ENCODE assay signal across 22 cellular contexts in genomic region chr15:72936237-72936636, GRCh38.
"Had no signal": no experiment of that assay in that cellular context is flagged by ENCODE, and none has a peak within 500 bp of the region (broad histone marks: within the 10 kb centered on the region; RNA-seq: fewer than 3 reads in every experiment).

No MANE protein-coding gene starts in this region.

- H3K27ac Mint-ChIP-seq: IgD-negative memory B cell had no signal

- H3K9me3 Mint-ChIP-seq: IgD-negative memory B cell had no signal

- H3K9ac ChIP-seq: SK-N-SH had no signal

- H3K36me3 Mint-ChIP-seq: IgD-negative memory B cell had no signal

- H3K4me3 Mint-ChIP-seq: IgD-negative memory B cell had no signal

- H3K4me2 ChIP-seq: SK-N-SH had no signal

- H3K4me1 Mint-ChIP-seq: IgD-negative memory B cell had no signal

- ATAC-seq: HepG2, Panc1, PC-3 had no signal

- DNase-seq: KBM-7, MV-4-11, NCI-H1048, NCI-H1105, NCI-H1417, NCI-H1436 treated with DMSO at 0.1 percent for 48 hours, NCI-H1694, NCI-H1930, NCI-H2081, NCI-H2107, NCI-H2227 treated with DMSO at 0.1 percent for 48 hours, NCI-H524, NCI-H526 treated with DMSO at 0.1 percent for 48 hours, NCI-H748 treated with DMSO at 0.1 percent for 48 hours, PC-3, SHP77, SK-N-SH, SW 1271 had no signal

- H3K9me3 ChIP-seq: SK-N-SH had no signal

- H3K27ac ChIP-seq: RWPE1 had no signal
